In genomic region chr2:226434702-226435101, GRCh38 we compare ENCODE assay signal across 26 cellular contexts.
DNase-seq lines count a peak whose midpoint lies in the region; ATAC-seq, FAIRE-seq and TF ChIP-seq lines count a peak whose summit lies in the region.
"Had no signal": no experiment of that assay in that cellular context is flagged by ENCODE, and none has a peak within 500 bp of the region (broad histone marks: within the 10 kb centered on the region; RNA-seq: fewer than 3 reads in every experiment).

No MANE protein-coding gene starts in this region.

- peak overlapping the region; percentile 84; the same call in 1 of the 2 replicates for H2BK20ac ChIP-seq in IMR-90 (ENCODE audit: low read depth, low read length)

- no peak overlapping the region for H2BK12ac ChIP-seq in neuronal stem cell (ENCODE audit: low read length)

- H3K4me2 ChIP-seq in IMR-90 (ENCODE audit: low read depth, low read length) (no peak overlapping the region), HepG2 (ENCODE audit: low read depth, low read length) (no peak overlapping the region), neuronal stem cell (ENCODE audit: insufficient read depth, low read length, poor library complexity, severe bottlenecking) (no peak overlapping the region)
- H3K4me2 ChIP-seq: PC-9 had no signal

- H3K4ac ChIP-seq in IMR-90 (ENCODE audit: low read depth, low read length): peak overlapping the region; percentile 26; the same call in 1 of the 2 replicates
- H3K4ac ChIP-seq in neuronal stem cell (ENCODE audit: low read length): no peak overlapping the region

- TF ChIP-seq RAD21 in IMR-90 (IDR thresholded peaks at IDR 0.05; ENCODE audit: low read length) (no peak), HepG2 (CRISPR knock-in tag; IDR thresholded peaks at IDR 0.05) (no peak)

- in situ Hi-C loops in IMR-90 (cut with MboI; ENCODE audit: low sequenced_read_pairs): no loop called here
- in situ Hi-C loops in HepG2 (cut with HindIII; ENCODE audit: extremely low pct_ligation_motif_present, low pct_unique_long_range_greater_than_20kb): no loop called here

- TF ChIP-seq CTCF in IMR-90 (conservative IDR thresholded peaks at IDR 0.05; ENCODE audit: low read depth, low read length) (no peak), HepG2 (CRISPR knock-in tag; IDR thresholded peaks at IDR 0.05) (no peak), suprapubic skin (IDR thresholded peaks at IDR 0.05) (no peak)

- FAIRE-seq in HepG2 (lab: Jason Lieb, UNC): no peak
- FAIRE-seq: A204.1, GM12891, GM19239 had no signal

- no peak overlapping the region for H2AFZ ChIP-seq in IMR-90 (replicated peaks; ENCODE audit: low read length, poor library complexity)
- H2AFZ ChIP-seq in HepG2 (ENCODE audit: low read length): peak overlapping the region; percentile 20
- peak overlapping the region; percentile 49 for H2AFZ ChIP-seq in neuronal stem cell (ENCODE audit: low read length)
- H2AFZ ChIP-seq: PC-9 had no signal

- no peaks in the 10 kb centered on the region for H4K20me1 ChIP-seq in IMR-90 (ENCODE audit: insufficient read depth, low read length)
- no peaks in the 10 kb centered on the region for H4K20me1 ChIP-seq in HepG2 (ENCODE audit: insufficient read depth, low read length)

- H2BK15ac ChIP-seq in IMR-90 (ENCODE audit: low read depth, low read length): peak overlapping the region; percentile 76; the same call in 2 of the 3 replicates
- H2BK15ac ChIP-seq in neuronal stem cell (ENCODE audit: low read length): no peak overlapping the region

- H3K27me3 ChIP-seq in IMR-90 (ENCODE audit: control insufficient read depth, insufficient read depth, low read length) (no peaks in the 10 kb centered on the region), HepG2 (ENCODE audit: control insufficient read depth in 1 of 2, insufficient read depth in 2 of 2, low read length in 2 of 2) (no peaks in the 10 kb centered on the region), neuronal stem cell (ENCODE audit: control insufficient read depth in 3 of 3, insufficient read depth in 3 of 3, low read depth in 1 of 3, low read length in 3 of 3) (no peaks in the 10 kb centered on the region), suprapubic skin (no peaks in the 10 kb centered on the region)

- H3K14ac ChIP-seq in IMR-90 (replicated peaks; ENCODE audit: low read depth, low read length) (0 out of 2 replicates have a peak overlapping the region, but pooled peaks have one; percentile 41), neuronal stem cell (ENCODE audit: low read length) (no peak overlapping the region)

- peak overlapping the region; percentile 23 for H2BK5ac ChIP-seq in IMR-90 (ENCODE audit: low read depth, low read length, poor library complexity, severe bottlenecking)
- H2BK5ac ChIP-seq in neuronal stem cell (ENCODE audit: low read length): no peak overlapping the region

- H4K5ac ChIP-seq in IMR-90 (ENCODE audit: low read depth, low read length): no peak overlapping the region

- intact Hi-C loops in IMR-90 (cut with micrococcal nuclease) (no loop called here), HepG2 (cut with micrococcal nuclease; ENCODE audit: unreplicated experiment) (no loop called here)

- dilution Hi-C loops in IMR-90 (cut with HindIII; ENCODE audit: low sequenced_read_pairs, unreplicated experiment): no loop called here

- CTCF ChIA-PET in IMR-90 (lab: Yijun Ruan, JAX) (no interaction called here), HepG2 (lab: Yijun Ruan, JAX; ENCODE audit: low intra/inter-chr PET ratio, low total read pairs) (no interaction called here)

- H3K4me1 ChIP-seq in IMR-90 (ENCODE audit: control insufficient read depth, insufficient read depth, low read length) (peaks cover 12% of the 10 kb centered on the region), HepG2 (ENCODE audit: insufficient read depth, low read length) (peaks cover 27% of the 10 kb centered on the region), neuronal stem cell (ENCODE audit: control insufficient read depth in 2 of 2, insufficient read depth in 1 of 2, low read depth in 1 of 2, low read length in 2 of 2) (peaks cover 0 to 20% of the 10 kb centered on the region in 2 donors), suprapubic skin (no peaks in the 10 kb centered on the region)

- H2BK120ac ChIP-seq in IMR-90 (ENCODE audit: low read depth, low read length) (peak overlapping the region; percentile 65), neuronal stem cell (ENCODE audit: low read depth, low read length) (no peak overlapping the region)

- H3K79me2 ChIP-seq in HepG2 (ENCODE audit: insufficient read depth, low read length): no peaks in the 10 kb centered on the region

- TF ChIP-seq POLR2A in IMR-90 (IDR thresholded peaks at IDR 0.05; ENCODE audit: low read depth, low read length) (no peak), HepG2 (IDR thresholded peaks at IDR 0.05; ENCODE audit: insufficient read depth in 1 of 2, low read depth in 2 of 2, low read length in 2 of 2) (no peak), suprapubic skin (IDR thresholded peaks at IDR 0.05) (no peak)

- H4K8ac ChIP-seq in IMR-90 (ENCODE audit: low read depth in 2 of 2, low read length in 2 of 2) (peak overlapping the region in 1 of 2 experiments; percentile 33; a peak in 1 of 4 replicates), neuronal stem cell (ENCODE audit: low read depth, low read length) (no peak overlapping the region)

- no peak for TF ChIP-seq EP300 in HepG2 (IDR thresholded peaks at IDR 0.05; ENCODE audit: low read depth in 2 of 2, low read length in 2 of 2)
- TF ChIP-seq EP300 in HepG2 (CRISPR knock-in tag; IDR thresholded peaks at IDR 0.05; ENCODE audit: borderline replicate concordance): no peak
- TF ChIP-seq EP300 in suprapubic skin (IDR thresholded peaks at IDR 0.05): no peak

- no peaks in the 10 kb centered on the region for H3K9me3 ChIP-seq in IMR-90 (ENCODE audit: control insufficient read depth, insufficient read depth, low read length)
- H3K9me3 ChIP-seq in HepG2 (ENCODE audit: low read length): no peaks in the 10 kb centered on the region
- H3K9me3 ChIP-seq in neuronal stem cell (replicated peaks in 1 of 2; ENCODE audit: control insufficient read depth in 2 of 2, insufficient read depth in 1 of 2, low read depth in 1 of 2, low read length in 2 of 2): no peaks in the 10 kb centered on the region
- H3K9me3 ChIP-seq in suprapubic skin: no peaks in the 10 kb centered on the region

- H3K9ac ChIP-seq in IMR-90 (ENCODE audit: low read depth, low read length) (no peak overlapping the region), HepG2 (ENCODE audit: insufficient read depth, low read depth, low read length) (no peak overlapping the region), neuronal stem cell (ENCODE audit: low read depth, low read length, poor library complexity) (no peak overlapping the region)

- ATAC-seq in IMR-90 (ENCODE audit: low read depth) (no peak), HepG2 (no peak), HG02885 (IDR thresholded peaks at IDR 0.05; ENCODE audit: poor library complexity, unreplicated experiment) (no peak)
- no peak for ATAC-seq in stimulated activated naive CD8-positive, alpha-beta T cell treated with anti-CD3 and anti-CD28 coated beads, Interleukin-15, Interleukin-2, amounts not matched to agents 100 U/mL and 50 U/mL, for 24 hours

- H3K27ac ChIP-seq in IMR-90 (ENCODE audit: insufficient read depth, low read length) (no peak overlapping the region), HepG2 (ENCODE audit: extremely low read length, insufficient read depth, low read length) (no peak overlapping the region), neuronal stem cell (replicated peaks; ENCODE audit: low read length) (no peak overlapping the region), suprapubic skin (peak overlapping the region; percentile 6)
- H3K27ac ChIP-seq: C4-2B, PC-9, RWPE1, SK-N-MC had no signal

- no CpG with 5 or more reads among the region's 5 CpGs for WGBS in IMR-90 (ENCODE audit: extremely low coverage in 2 of 2, insufficient read length in 1 of 2), 2 experiments
- 76% methylated on average over 5 of the region's 5 CpGs for WGBS in HepG2 (ENCODE audit: low lambda C conversion rate)
- no CpG with 5 or more reads among the region's 5 CpGs for WGBS in neuronal stem cell (ENCODE audit: extremely low coverage in 2 of 2, insufficient read length in 2 of 2, insufficient replicate concordance in 1 of 2), 2 donors
- WGBS in suprapubic skin: 64% methylated on average over 5 of the region's 5 CpGs

- H4K91ac ChIP-seq in IMR-90 (ENCODE audit: insufficient read depth, low read depth, low read length): no peak overlapping the region; the same call in none of the 2 replicates
- no peak overlapping the region for H4K91ac ChIP-seq in neuronal stem cell (ENCODE audit: low read depth, low read length, poor library complexity)

- H3K9me1 ChIP-seq in IMR-90 (ENCODE audit: insufficient read depth, low read length): peaks cover 4% of the 10 kb centered on the region

- no peak overlapping the region for H3K23ac ChIP-seq in IMR-90 (ENCODE audit: low read depth, low read length)
- H3K23ac ChIP-seq in neuronal stem cell (ENCODE audit: low read depth, low read length, poor library complexity): no peak overlapping the region

- BruUV-seq in IMR-90 (replicated peaks; lab: Mats Ljungman, UMichigan): no TSS peak
- BruUV-seq in HepG2 (replicated peaks; lab: Mats Ljungman, UMichigan): no TSS peak

- H3K56ac ChIP-seq in IMR-90 (ENCODE audit: extremely low read depth, insufficient read depth, low read length): no peak overlapping the region

- 0 out of 2 replicates have a peak overlapping the region, but pooled peaks have one; percentile 24 for H3K18ac ChIP-seq in IMR-90 (ENCODE audit: low read depth, low read length)
- H3K18ac ChIP-seq in neuronal stem cell (ENCODE audit: low read length): no peak overlapping the region

- H2AK5ac ChIP-seq in IMR-90 (ENCODE audit: low read depth, low read length) (peak overlapping the region; percentile 85), neuronal stem cell (ENCODE audit: low read depth, low read length) (no peak overlapping the region)

- DNase-seq in IMR-90 (no peak), HepG2 (ENCODE audit: low spot score) (no peak), neuronal stem cell (ENCODE audit: low spot score) (no peak), suprapubic skin (ENCODE audit: low spot score in 2 of 2) (no peak), hepatic stellate cell (ENCODE audit: low spot score) (no peak)
- no peak for DNase-seq in stimulated activated naive CD8-positive, alpha-beta T cell treated with anti-CD3 and anti-CD28 coated beads, Interleukin-15, Interleukin-2, amounts not matched to agents 100 U/mL and 50 U/mL, for 24 hours
- DNase-seq: Calu3; CD8-positive, alpha-beta memory T cell; DMS153; H9; HFFc6; KG1; NCI-H1105; NCI-H146; NCI-H2029; NCI-H2227 treated with DMSO at 0.1 percent for 48 hours; NCI-H510A; PC-9; SHP77 treated with DMSO at 0.1 percent for 48 hours had no signal

- no peak overlapping the region for H2AK9ac ChIP-seq in IMR-90 (replicated peaks; ENCODE audit: low read depth, low read length, poor library complexity)

- H3K36me3 ChIP-seq in IMR-90 (ENCODE audit: control insufficient read depth, insufficient read depth, low read length) (no peaks in the 10 kb centered on the region), HepG2 (replicated peaks in 1 of 2; ENCODE audit: control insufficient read depth in 1 of 2, insufficient read depth in 2 of 2, low read length in 2 of 2) (no peaks in the 10 kb centered on the region), neuronal stem cell (replicated peaks in 1 of 2; ENCODE audit: control insufficient read depth in 2 of 2, insufficient read depth in 2 of 2, low read length in 2 of 2) (no peaks in the 10 kb centered on the region), suprapubic skin (no peaks in the 10 kb centered on the region)

- H3K79me1 ChIP-seq in IMR-90 (ENCODE audit: low read depth in 1 of 2, low read length in 2 of 2) (peaks cover 1 to 11% of the 10 kb centered on the region in 2 experiments), neuronal stem cell (ENCODE audit: low read depth, low read length) (no peaks in the 10 kb centered on the region)

- H3K4me3 ChIP-seq in IMR-90 (ENCODE audit: insufficient read depth, low read depth, low read length) (no peak overlapping the region), HepG2 (replicated peaks in 1 of 3; ENCODE audit: insufficient read depth in 1 of 3, low read depth in 2 of 3, low read length in 3 of 3) (no peak overlapping the region), neuronal stem cell (ENCODE audit: low read length in 2 of 2) (no peak overlapping the region), suprapubic skin (no peak overlapping the region)
- H3K4me3 ChIP-seq: PC-9, SK-N-MC had no signal

- POLR2A ChIA-PET in IMR-90 (lab: Charles Lee; ENCODE audit: unreplicated experiment): no interaction called here
- POLR2A ChIA-PET in HepG2 (lab: Yijun Ruan, JAX): no interaction called here
